1 cellular context compared by ENCODE assay signal in genomic region chr14:56294125-56294524, GRCh38.
TF ChIP-seq lines count a peak whose summit lies in the region.

No MANE protein-coding gene starts in this region.

TF ChIP-seq in SK-N-SH treated with all-trans-retinoic acid at 6 μM for 48 hours, 23 proteins besides CTCF, POLR2A, EP300 and RAD21 (continued from another document):
- TF ChIP-seq POU6F1 (CRISPR knock-in tag; IDR thresholded peaks at IDR 0.05; ENCODE audit: borderline replicate concordance, low read depth) (no peak), BACH2 (CRISPR knock-in tag; IDR thresholded peaks at IDR 0.05; ENCODE audit: borderline replicate concordance) (no peak), TCF4 (CRISPR knock-in tag; IDR thresholded peaks at IDR 0.05; ENCODE audit: borderline replicate concordance) (no peak)
